Comparison of ENCODE assay signal across 40 cellular contexts in genomic region chr11:105598371-105598770, GRCh38. TPM values are rescaled to one million over a fixed set of nuclear protein-coding genes. Genes with fewer than 3 reads are reported as not detected.
"Had no signal": no experiment of that assay in that cellular context is flagged by ENCODE, and none has a peak within 500 bp of the region (broad histone marks: within the 10 kb centered on the region; RNA-seq: fewer than 3 reads in every experiment).

No MANE protein-coding gene starts in this region.

- H3K27me3 ChIP-seq: adrenal gland, ascending aorta, body of pancreas, brain microvascular endothelial cell, breast epithelium, cardiac muscle cell had no signal

- ATAC-seq: activated naive CD4-positive, alpha-beta T cell treated with anti-CD3 and anti-CD28 coated beads, Interleukin-2, amount 50 U/mL, for 72 hours; activated naive CD8-positive, alpha-beta T cell treated with anti-CD3 and anti-CD28 coated beads, Interleukin-2, amount 50 U/mL, for 24 hours; activated T-cell treated with anti-CD3 and anti-CD28 coated beads, Interleukin-2, amount 50 U/mL, for 4 hours; activated T-cell treated with anti-CD3 and anti-CD28 coated beads, Interleukin-2, amount 50 U/mL, for 72 hours; activated T-helper 17 cell treated with anti-CD3 and anti-CD28 coated beads, Interleukin-2, amount 50 U/mL, for 72 hours; body of pancreas had no signal

- H3K36me3 ChIP-seq: adrenal gland, ascending aorta, brain microvascular endothelial cell, breast epithelium, cardiac muscle cell had no signal

- FAIRE-seq: astrocyte, bronchial epithelial cell had no signal

- H3K9me3 Mint-ChIP-seq: activated naive CD4-positive, alpha-beta T cell treated with anti-CD3 and anti-CD28 coated beads for 36 hours; activated naive CD4-positive, alpha-beta T cell treated with anti-CD3 and anti-CD28 coated beads, Interleukin-2, amount 10 ng/mL, durations not matched to agents 7 days and 5 days; activated naive CD4-positive, alpha-beta T cell treated with anti-CD3 and anti-CD28 coated beads, Interleukin-2, amount 50 U/mL, for 24 hours; activated naive CD4-positive, alpha-beta T cell treated with anti-CD3 and anti-CD28 coated beads, Interleukin-2, amount 50 U/mL, for 72 hours; activated naive CD8-positive, alpha-beta T cell treated with anti-CD3 and anti-CD28 coated beads for 36 hours; activated naive CD8-positive, alpha-beta T cell treated with anti-CD3 and anti-CD28 coated beads, Interleukin-2, amount 50 U/mL, for 24 hours; activated T-cell treated with anti-CD3 and anti-CD28 coated beads, Interleukin-2, amount 50 U/mL, for 24 hours; activated T-cell treated with anti-CD3 and anti-CD28 coated beads, Interleukin-2, amount 50 U/mL, for 4 hours; activated T-helper 1 cell treated with anti-CD3 and anti-CD28 coated beads, Interleukin-12 subunit alpha, Interleukin-12 subunit beta, Interleukin-2, Interleukin-4 antibody, amounts not matched to agents 30 ng/mL and 10 ng/mL and 1 ng/mL, durations not matched to agents 14 hours and 24 hours and 36 hours; activated T-helper 17 cell treated with anti-CD3 and anti-CD28 coated beads, Interleukin-2, amount 50 U/mL, for 72 hours; activated T-helper 2 cell treated with anti-CD3 and anti-CD28 coated beads, Interferon-gamma antibody, Interleukin-2, Interleukin-4, amounts not matched to agents 10 μg/mL and 5 μg/mL and 100 μg/mL, durations not matched to agents 14 hours and 24 hours and 36 hours; brain; central memory CD8-positive, alpha-beta T cell had no signal

- H3K4me3 Mint-ChIP-seq: activated naive CD4-positive, alpha-beta T cell treated with anti-CD3 and anti-CD28 coated beads for 36 hours; activated naive CD4-positive, alpha-beta T cell treated with anti-CD3 and anti-CD28 coated beads, Interleukin-2, amount 10 ng/mL, durations not matched to agents 7 days and 5 days; activated naive CD4-positive, alpha-beta T cell treated with anti-CD3 and anti-CD28 coated beads, Interleukin-2, amount 50 U/mL, for 24 hours; activated naive CD8-positive, alpha-beta T cell; activated naive CD8-positive, alpha-beta T cell treated with anti-CD3 and anti-CD28 coated beads for 36 hours; activated naive CD8-positive, alpha-beta T cell treated with anti-CD3 and anti-CD28 coated beads, Interleukin-2, amount 10 ng/mL, durations not matched to agents 7 days and 5 days; activated naive CD8-positive, alpha-beta T cell treated with anti-CD3 and anti-CD28 coated beads, Interleukin-2, amount 50 U/mL, for 24 hours; activated T-cell treated with anti-CD3 and anti-CD28 coated beads, Interleukin-2, amount 50 U/mL, for 24 hours; activated T-cell treated with anti-CD3 and anti-CD28 coated beads, Interleukin-2, amount 50 U/mL, for 4 hours; activated T-cell treated with anti-CD3 and anti-CD28 coated beads, Interleukin-2, amount 50 U/mL, for 72 hours; activated T-helper 1 cell treated with anti-CD3 and anti-CD28 coated beads, Interleukin-12 subunit alpha, Interleukin-12 subunit beta, Interleukin-2, Interleukin-4 antibody, amounts not matched to agents 30 ng/mL and 10 ng/mL and 1 ng/mL, durations not matched to agents 14 hours and 24 hours and 36 hours; activated T-helper 17 cell treated with anti-CD3 and anti-CD28 coated beads, Interleukin-2, amount 50 U/mL, for 72 hours; brain; central memory CD8-positive, alpha-beta T cell had no signal

- H3K27me3 Mint-ChIP-seq: activated naive CD4-positive, alpha-beta T cell treated with anti-CD3 and anti-CD28 coated beads, Interleukin-2, amount 10 ng/mL, durations not matched to agents 7 days and 5 days; activated naive CD4-positive, alpha-beta T cell treated with anti-CD3 and anti-CD28 coated beads, Interleukin-2, amount 50 U/mL, for 24 hours; activated naive CD8-positive, alpha-beta T cell; activated naive CD8-positive, alpha-beta T cell treated with anti-CD3 and anti-CD28 coated beads for 36 hours; activated naive CD8-positive, alpha-beta T cell treated with anti-CD3 and anti-CD28 coated beads, Interleukin-2, amount 50 U/mL, for 24 hours; activated T-cell treated with anti-CD3 and anti-CD28 coated beads, Interleukin-2, amount 50 U/mL, for 24 hours; central memory CD8-positive, alpha-beta T cell had no signal

- H3K27ac Mint-ChIP-seq: activated naive CD4-positive, alpha-beta T cell treated with anti-CD3 and anti-CD28 coated beads for 36 hours; activated naive CD4-positive, alpha-beta T cell treated with anti-CD3 and anti-CD28 coated beads, Interleukin-2, amount 10 ng/mL, durations not matched to agents 7 days and 5 days; activated naive CD4-positive, alpha-beta T cell treated with anti-CD3 and anti-CD28 coated beads, Interleukin-2, amount 50 U/mL, for 24 hours; activated naive CD4-positive, alpha-beta T cell treated with anti-CD3 and anti-CD28 coated beads, Interleukin-2, amount 50 U/mL, for 72 hours; activated naive CD8-positive, alpha-beta T cell; activated naive CD8-positive, alpha-beta T cell treated with anti-CD3 and anti-CD28 coated beads for 36 hours; activated naive CD8-positive, alpha-beta T cell treated with anti-CD3 and anti-CD28 coated beads, Interleukin-2, amount 10 ng/mL, durations not matched to agents 7 days and 5 days; activated naive CD8-positive, alpha-beta T cell treated with anti-CD3 and anti-CD28 coated beads, Interleukin-2, amount 50 U/mL, for 24 hours; activated T-cell treated with anti-CD3 and anti-CD28 coated beads, Interleukin-2, amount 50 U/mL, for 24 hours; activated T-cell treated with anti-CD3 and anti-CD28 coated beads, Interleukin-2, amount 50 U/mL, for 72 hours; activated T-helper 1 cell treated with anti-CD3 and anti-CD28 coated beads, Interleukin-12 subunit alpha, Interleukin-12 subunit beta, Interleukin-2, Interleukin-4 antibody, amounts not matched to agents 30 ng/mL and 10 ng/mL and 1 ng/mL, durations not matched to agents 14 hours and 24 hours and 36 hours; activated T-helper 17 cell treated with anti-CD3 and anti-CD28 coated beads, Interleukin-2, amount 50 U/mL, for 72 hours; activated T-helper 2 cell treated with anti-CD3 and anti-CD28 coated beads, Interferon-gamma antibody, Interleukin-2, Interleukin-4, amounts not matched to agents 10 μg/mL and 5 μg/mL and 100 μg/mL, durations not matched to agents 14 hours and 24 hours and 36 hours; brain had no signal

- DNase-seq: activated effector memory CD4-positive, alpha-beta T cell treated with anti-CD3 and anti-CD28 coated beads, Interleukin-2, amount 50 U/mL, for 16 hours; activated effector memory CD4-positive, alpha-beta T cell treated with Interleukin-2 at 50 U/mL for 16 hours; activated gamma-delta T cell; activated gamma-delta T cell treated with Interleukin-2 at 50 U/mL for 16 hours; activated naive CD4-positive, alpha-beta T cell; activated naive CD4-positive, alpha-beta T cell treated with anti-CD3 and anti-CD28 coated beads for 36 hours; activated naive CD4-positive, alpha-beta T cell treated with anti-CD3 and anti-CD28 coated beads, Interleukin-2, amount 10 ng/mL, durations not matched to agents 7 days and 5 days; activated naive CD4-positive, alpha-beta T cell treated with anti-CD3 and anti-CD28 coated beads, Interleukin-2, amount 50 U/mL, for 16 hours; activated naive CD4-positive, alpha-beta T cell treated with Interleukin-2 at 50 U/mL for 16 hours; activated naive CD8-positive, alpha-beta T cell treated with anti-CD3 and anti-CD28 coated beads for 36 hours; activated naive CD8-positive, alpha-beta T cell treated with anti-CD3 and anti-CD28 coated beads, Interleukin-2, amount 10 ng/mL, durations not matched to agents 7 days and 5 days; activated naive CD8-positive, alpha-beta T cell treated with anti-CD3 and anti-CD28 coated beads, Interleukin-2, amount 50 U/mL, for 24 hours; activated T-cell treated with anti-CD3 and anti-CD28 coated beads, Interleukin-2, amount 50 U/mL, for 24 hours; activated T-cell treated with anti-CD3 and anti-CD28 coated beads, Interleukin-2, amount 50 U/mL, for 4 hours; activated T-cell treated with anti-CD3 and anti-CD28 coated beads, Interleukin-2, amount 50 U/mL, for 48 hours; activated T-cell treated with anti-CD3 and anti-CD28 coated beads, Interleukin-2, amount 50 U/mL, for 72 hours; adrenal gland; amniotic stem cell; amygdala; anterior cingulate cortex; aorta; body of pancreas; brain microvascular endothelial cell; caudate nucleus; central memory CD4-positive, alpha-beta T cell; cerebellar nuclear complex had no signal

- H3K4me3 ChIP-seq: adrenal gland, ascending aorta, body of pancreas, breast epithelium, cardiac muscle cell had no signal

- H3K9me3 ChIP-seq: adrenal gland, ascending aorta, body of pancreas, breast epithelium had no signal

- H3K4me1 ChIP-seq: adrenal gland, ascending aorta, body of pancreas, breast epithelium had no signal

- H3K36me3 Mint-ChIP-seq: activated naive CD4-positive, alpha-beta T cell treated with anti-CD3 and anti-CD28 coated beads, Interleukin-2, amount 10 ng/mL, durations not matched to agents 7 days and 5 days; activated naive CD4-positive, alpha-beta T cell treated with anti-CD3 and anti-CD28 coated beads, Interleukin-2, amount 50 U/mL, for 24 hours; activated naive CD4-positive, alpha-beta T cell treated with anti-CD3 and anti-CD28 coated beads, Interleukin-2, amount 50 U/mL, for 72 hours; activated naive CD8-positive, alpha-beta T cell; activated naive CD8-positive, alpha-beta T cell treated with anti-CD3 and anti-CD28 coated beads for 36 hours; activated naive CD8-positive, alpha-beta T cell treated with anti-CD3 and anti-CD28 coated beads, Interleukin-2, amount 10 ng/mL, durations not matched to agents 7 days and 5 days; brain had no signal

- H3K4me1 Mint-ChIP-seq: activated naive CD4-positive, alpha-beta T cell treated with anti-CD3 and anti-CD28 coated beads, Interleukin-2, amount 10 ng/mL, durations not matched to agents 7 days and 5 days; activated naive CD4-positive, alpha-beta T cell treated with anti-CD3 and anti-CD28 coated beads, Interleukin-2, amount 50 U/mL, for 24 hours; activated naive CD8-positive, alpha-beta T cell treated with anti-CD3 and anti-CD28 coated beads for 36 hours; activated naive CD8-positive, alpha-beta T cell treated with anti-CD3 and anti-CD28 coated beads, Interleukin-2, amount 10 ng/mL, durations not matched to agents 7 days and 5 days; activated naive CD8-positive, alpha-beta T cell treated with anti-CD3 and anti-CD28 coated beads, Interleukin-2, amount 50 U/mL, for 24 hours; activated T-helper 17 cell treated with anti-CD3 and anti-CD28 coated beads, Interleukin-2, amount 50 U/mL, for 72 hours; brain; central memory CD8-positive, alpha-beta T cell had no signal

- H3K27ac ChIP-seq: adrenal gland, ascending aorta, body of pancreas, brain microvascular endothelial cell, breast epithelium, cardiac muscle cell had no signal

RNA-seq across cellular contexts. Expression of gene GRIA4, which starts 11.5 kb away (rescaled TPM):
- total RNA-seq: activated naive CD4-positive, alpha-beta T cell treated with anti-CD3 and anti-CD28 coated beads for 36 hours; activated naive CD4-positive, alpha-beta T cell treated with anti-CD3 and anti-CD28 coated beads, Interleukin-2, amount 50 U/mL, for 72 hours; activated naive CD8-positive, alpha-beta T cell treated with anti-CD3 and anti-CD28 coated beads for 36 hours; activated naive CD8-positive, alpha-beta T cell treated with anti-CD3 and anti-CD28 coated beads, Interleukin-2, amount 10 ng/mL, durations not matched to agents 7 days and 5 days; activated T-cell treated with anti-CD3 and anti-CD28 coated beads, Interleukin-2, amount 50 U/mL, for 4 hours; activated T-cell treated with anti-CD3 and anti-CD28 coated beads, Interleukin-2, amount 50 U/mL, for 72 hours; activated T-helper 1 cell treated with anti-CD3 and anti-CD28 coated beads, Interleukin-12 subunit alpha, Interleukin-12 subunit beta, Interleukin-2, Interleukin-4 antibody, amounts not matched to agents 30 ng/mL and 10 ng/mL and 1 ng/mL, durations not matched to agents 14 hours and 24 hours and 36 hours; activated T-helper 17 cell treated with anti-CD3 and anti-CD28 coated beads, Interleukin-2, amount 50 U/mL, for 72 hours; activated T-helper 2 cell treated with anti-CD3 and anti-CD28 coated beads, Interferon-gamma antibody, Interleukin-2, Interleukin-4, amounts not matched to agents 10 μg/mL and 5 μg/mL and 100 μg/mL, durations not matched to agents 14 hours and 24 hours and 36 hours; ascending aorta; bronchial epithelial cell; chondrocyte had no signal
